ENCODE assay signal across 2 cellular contexts in genomic region chr14:56145181-56145580, GRCh38.
TF ChIP-seq lines count a peak whose summit lies in the region.

No MANE protein-coding gene starts in this region.

TF ChIP-seq in GM23338, 12 proteins besides CTCF, POLR2A, EP300 and RAD21 (continued from another document):
- TF ChIP-seq ZNF462 (CRISPR knock-in tag; IDR thresholded peaks at IDR 0.05): no peak
- TF ChIP-seq EZH2phosphoT487 (IDR thresholded peaks at IDR 0.05; ENCODE audit: unreplicated experiment): no peak
- TF ChIP-seq NANOG (IDR thresholded peaks at IDR 0.05; ENCODE audit: borderline replicate concordance): no peak
- no peak for TF ChIP-seq POLR2AphosphoS5 (IDR thresholded peaks at IDR 0.05; ENCODE audit: low read depth)
- no peak for TF ChIP-seq ETS1 (IDR thresholded peaks at IDR 0.05)
- TF ChIP-seq REST (IDR thresholded peaks at IDR 0.05; ENCODE audit: unreplicated experiment): no peak

TF ChIP-seq in SK-N-SH, 30 proteins besides CTCF, POLR2A, EP300 and RAD21 (continued from another document):
- no peak for TF ChIP-seq ZBTB33 (IDR thresholded peaks at IDR 0.05; ENCODE audit: borderline replicate concordance, low read depth)
